Comparison of ENCODE assay signal across 8 cellular contexts in the genomic region with DNA sequence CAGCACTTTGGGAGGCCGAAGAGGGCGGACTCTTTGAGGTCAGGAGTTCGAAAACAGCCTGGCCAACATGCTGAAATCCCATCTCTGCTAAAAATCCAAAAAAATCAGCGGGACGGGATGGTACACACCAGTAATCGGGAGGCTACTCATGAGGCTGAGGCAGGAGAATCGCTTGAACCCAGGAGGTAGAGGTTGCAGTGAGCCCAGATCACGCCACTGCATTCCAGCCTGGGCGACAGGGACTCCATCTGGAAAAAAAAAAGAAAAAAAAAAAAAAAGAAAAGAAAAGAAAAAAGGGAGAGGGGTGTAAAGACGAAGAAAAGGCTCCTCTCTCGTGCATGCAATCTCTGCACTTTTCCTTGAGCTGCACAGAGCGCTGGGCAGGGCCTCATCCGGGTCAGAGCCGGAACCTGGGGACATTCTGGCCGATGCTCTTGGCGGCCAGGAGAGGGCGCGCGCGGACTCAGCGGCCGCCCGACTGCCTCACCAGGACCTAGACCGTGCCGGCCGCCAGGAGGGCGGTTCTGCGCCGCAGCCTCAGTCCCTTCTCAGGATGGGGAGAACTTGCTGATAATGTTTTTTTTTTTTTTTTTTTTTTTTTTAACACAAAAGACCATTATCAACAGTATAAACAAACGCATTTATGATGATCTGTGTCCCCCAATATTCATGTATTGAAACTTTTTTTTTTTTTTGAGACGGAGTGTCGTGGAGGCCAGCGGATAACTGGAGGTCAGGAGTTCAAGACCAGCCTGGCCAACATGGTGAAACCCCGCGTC. TPM values are rescaled to one million over a fixed set of nuclear protein-coding genes. Genes with fewer than 3 reads are reported as not detected.
DNase-seq lines count a peak whose midpoint lies in the region; ATAC-seq and TF ChIP-seq lines count a peak whose summit lies in the region.

No MANE protein-coding gene starts in this region.

- H3K27ac ChIP-seq in neuronal stem cell (replicated peaks; ENCODE audit: low read length) (no peak overlapping the region), thoracic aorta (no peak overlapping the region)

- no peak overlapping the region for H3K4me2 ChIP-seq in neuronal stem cell (ENCODE audit: insufficient read depth, low read length, poor library complexity, severe bottlenecking)

- no peaks in the 10 kb centered on the region for H3K9me3 Mint-ChIP-seq in activated T-cell treated with anti-CD3 and anti-CD28 coated beads, Interleukin-2, amount 50 U/mL, for 72 hours

- DNase-seq in AG09319 (ENCODE audit: extremely low read depth, low read depth): no peak
- DNase-seq in KG1 (lab: John Stamatoyannopoulos, UW): peak; percentile 50
- DNase-seq in RKO (ENCODE audit: low spot score): peak; percentile 89
- DNase-seq in activated T-cell treated with anti-CD3 and anti-CD28 coated beads, Interleukin-2, amount 50 U/mL, for 72 hours: peak; percentile 76 to 78
- peak; percentile 74 for DNase-seq in fibroblast of the aortic adventitia (ENCODE audit: low read depth)
- peak; percentile 62 for DNase-seq in neuronal stem cell (ENCODE audit: low spot score)
- DNase-seq in thoracic aorta (ENCODE audit: low spot score): peak; percentile 16

- TF ChIP-seq CTCF in AG09319 (IDR thresholded peaks at IDR 0.05; ENCODE audit: low read depth, low read length) (peak; percentile 91), fibroblast of the aortic adventitia (IDR thresholded peaks at IDR 0.05; ENCODE audit: insufficient read depth, low read length) (peak; percentile 87), thoracic aorta (IDR thresholded peaks at IDR 0.05) (peak; percentile 88)

- H3K4me1 ChIP-seq in neuronal stem cell (ENCODE audit: control insufficient read depth in 2 of 2, insufficient read depth in 1 of 2, low read depth in 1 of 2, low read length in 2 of 2): no peaks in the 10 kb centered on the region
- peaks cover 0 to 5% of the 10 kb centered on the region in 2 donors for H3K4me1 ChIP-seq in thoracic aorta (ENCODE audit: control insufficient read depth in 1 of 2, low read depth in 2 of 2)

- peak overlapping the region in 1 of 2 donors; percentile 29 for H3K4me3 Mint-ChIP-seq in activated T-cell treated with anti-CD3 and anti-CD28 coated beads, Interleukin-2, amount 50 U/mL, for 72 hours

- H4K91ac ChIP-seq in neuronal stem cell (ENCODE audit: low read depth, low read length, poor library complexity): no peak overlapping the region

- ATAC-seq in GM19035 (IDR thresholded peaks at IDR 0.05; ENCODE audit: unreplicated experiment) (peak; percentile 71), thoracic aorta (ENCODE audit: insufficient number of reproducible peaks, low FRiP score, low read depth) (peak; percentile 79)
- ATAC-seq in activated T-cell treated with anti-CD3 and anti-CD28 coated beads, Interleukin-2, amount 50 U/mL, for 72 hours (replicated peaks in 1 of 2): peak; percentile 99 to 100

- no peak overlapping the region for H3K9ac ChIP-seq in neuronal stem cell (ENCODE audit: low read depth, low read length, poor library complexity)

- H3K14ac ChIP-seq in neuronal stem cell (ENCODE audit: low read length): no peak overlapping the region

- H2BK5ac ChIP-seq in neuronal stem cell (ENCODE audit: low read length): no peak overlapping the region

- H3K36me3 Mint-ChIP-seq in activated T-cell treated with anti-CD3 and anti-CD28 coated beads, Interleukin-2, amount 50 U/mL, for 72 hours (ENCODE audit: insufficient read depth in 2 of 2): no peaks in the 10 kb centered on the region

- H3K27me3 ChIP-seq in neuronal stem cell (ENCODE audit: control insufficient read depth in 3 of 3, insufficient read depth in 3 of 3, low read depth in 1 of 3, low read length in 3 of 3) (peaks cover 0 to 19% (median 8%) of the 10 kb centered on the region in 3 experiments), thoracic aorta (replicated peaks; ENCODE audit: insufficient read depth) (no peaks in the 10 kb centered on the region)

- no peaks in the 10 kb centered on the region for H3K79me1 ChIP-seq in neuronal stem cell (ENCODE audit: low read depth, low read length)

- H3K27me3 Mint-ChIP-seq in activated T-cell treated with anti-CD3 and anti-CD28 coated beads, Interleukin-2, amount 50 U/mL, for 72 hours (ENCODE audit: low read depth): no peaks in the 10 kb centered on the region

- H3K27ac Mint-ChIP-seq in activated T-cell treated with anti-CD3 and anti-CD28 coated beads, Interleukin-2, amount 50 U/mL, for 72 hours: no peak overlapping the region

- peaks cover 3% of the 10 kb centered on the region in 2 donors for H3K9me3 ChIP-seq in neuronal stem cell (replicated peaks in 1 of 2; ENCODE audit: control insufficient read depth in 2 of 2, insufficient read depth in 1 of 2, low read depth in 1 of 2, low read length in 2 of 2)
- no peaks in the 10 kb centered on the region for H3K9me3 ChIP-seq in thoracic aorta

- no peak overlapping the region for H2BK120ac ChIP-seq in neuronal stem cell (ENCODE audit: low read depth, low read length)

- peak overlapping the region; percentile 70 for H2AK5ac ChIP-seq in neuronal stem cell (ENCODE audit: low read depth, low read length)

- peak overlapping the region; percentile 80 for H2AFZ ChIP-seq in neuronal stem cell (ENCODE audit: low read length)

- no peak overlapping the region for H3K18ac ChIP-seq in neuronal stem cell (ENCODE audit: low read length)

- no peak overlapping the region for H4K8ac ChIP-seq in neuronal stem cell (ENCODE audit: low read depth, low read length)

- H3K23ac ChIP-seq in neuronal stem cell (ENCODE audit: low read depth, low read length, poor library complexity): no peak overlapping the region

- no peak overlapping the region for H3K4me3 ChIP-seq in fibroblast of the aortic adventitia (ENCODE audit: low read depth, low read length)
- no peak overlapping the region for H3K4me3 ChIP-seq in neuronal stem cell (ENCODE audit: low read length in 2 of 2)
- H3K4me3 ChIP-seq in thoracic aorta: no peak overlapping the region

- H3K36me3 ChIP-seq in neuronal stem cell (replicated peaks in 1 of 2; ENCODE audit: control insufficient read depth in 2 of 2, insufficient read depth in 2 of 2, low read length in 2 of 2) (no peaks in the 10 kb centered on the region), thoracic aorta (no peaks in the 10 kb centered on the region)

- peak overlapping the region; percentile 81 for H2BK15ac ChIP-seq in neuronal stem cell (ENCODE audit: low read length)

- H3K4me1 Mint-ChIP-seq in activated T-cell treated with anti-CD3 and anti-CD28 coated beads, Interleukin-2, amount 50 U/mL, for 72 hours (ENCODE audit: low read depth): no peaks in the 10 kb centered on the region

- H2BK12ac ChIP-seq in neuronal stem cell (ENCODE audit: low read length): no peak overlapping the region

- WGBS in neuronal stem cell (ENCODE audit: extremely low coverage in 2 of 2, insufficient read length in 2 of 2, insufficient replicate concordance in 1 of 2), 2 donors: no CpG with 5 or more reads among the region's 35 CpGs

- H3K4ac ChIP-seq in neuronal stem cell (ENCODE audit: low read length): no peak overlapping the region

RNA-seq across cellular contexts. Expression of gene FLYWCH2, which starts 8.2 kb away (rescaled TPM):
- 10 to 100 TPM; 26.4 to 29.1 TPM for total RNA-seq in activated T-cell treated with anti-CD3 and anti-CD28 coated beads, Interleukin-2, amount 50 U/mL, for 72 hours
- 48.9 and 56.4 TPM in 2 replicates for total RNA-seq in fibroblast of the aortic adventitia (ENCODE audit: low replicate concordance)
- polyA plus RNA-seq in neuronal stem cell (2013, experiment 1 of 2): 25.5 TPM
- 24.0 TPM for polyA plus RNA-seq in neuronal stem cell (2013, experiment 2 of 2)
- total RNA-seq in thoracic aorta: 10 to 100 TPM; 52.2 to 53.2 TPM

RNA-seq across cellular contexts. Expression of gene PRSS22, which starts 16.8 kb away (rescaled TPM):
- 1 to 10 TPM in 1 of 2 donors, not detected in 1; 1.1 TPM for total RNA-seq in activated T-cell treated with anti-CD3 and anti-CD28 coated beads, Interleukin-2, amount 50 U/mL, for 72 hours
- total RNA-seq in fibroblast of the aortic adventitia (ENCODE audit: low replicate concordance): not detected in 2 replicates
- polyA plus RNA-seq in neuronal stem cell (2013, experiment 1 of 2): not detected
- polyA plus RNA-seq in neuronal stem cell (2013, experiment 2 of 2): not detected
- total RNA-seq in thoracic aorta: not detected

RNA-seq across cellular contexts. Expression of gene FLYWCH1, which starts 37.0 kb away (rescaled TPM):
- 10 to 100 TPM; 68.5 to 76.4 TPM for total RNA-seq in activated T-cell treated with anti-CD3 and anti-CD28 coated beads, Interleukin-2, amount 50 U/mL, for 72 hours
- total RNA-seq in fibroblast of the aortic adventitia (ENCODE audit: low replicate concordance) (31.3 and 37.4 TPM in 2 replicates), thoracic aorta (10 to 100 TPM; 65.6 to 72.8 TPM)
- polyA plus RNA-seq in neuronal stem cell (2013, experiment 1 of 2): 8.3 TPM
- polyA plus RNA-seq in neuronal stem cell (2013, experiment 2 of 2): 8.3 TPM

RNA-seq across cellular contexts. Expression of gene ZG16B, which starts 44.7 kb away (rescaled TPM):
- 1 to 10 TPM; 3.9 to 8.5 TPM for total RNA-seq in activated T-cell treated with anti-CD3 and anti-CD28 coated beads, Interleukin-2, amount 50 U/mL, for 72 hours
- 0.27 and 1.4 TPM in 2 replicates for total RNA-seq in fibroblast of the aortic adventitia (ENCODE audit: low replicate concordance)
- not detected for polyA plus RNA-seq in neuronal stem cell (2013, experiment 1 of 2)
- polyA plus RNA-seq in neuronal stem cell (2013, experiment 2 of 2): not detected
- total RNA-seq in thoracic aorta: not detected

RNA-seq across cellular contexts. Expression of gene PRSS21, which starts 57.7 kb away (rescaled TPM):
- 10 to 100 TPM in 1 of 2 donors, 1 to 10 TPM in 1; 2.4 to 10.3 TPM for total RNA-seq in activated T-cell treated with anti-CD3 and anti-CD28 coated beads, Interleukin-2, amount 50 U/mL, for 72 hours
- total RNA-seq in fibroblast of the aortic adventitia (ENCODE audit: low replicate concordance): 0.27 and 0.49 TPM in 2 replicates
- polyA plus RNA-seq in neuronal stem cell (2013, experiment 1 of 2): not detected
- polyA plus RNA-seq in neuronal stem cell (2013, experiment 2 of 2): not detected
- total RNA-seq in thoracic aorta: under 1 TPM in 1 of 2 donors, not detected in 1; 0.54 TPM
